ENCODE assay signal across 18 cellular contexts in the genomic region with DNA sequence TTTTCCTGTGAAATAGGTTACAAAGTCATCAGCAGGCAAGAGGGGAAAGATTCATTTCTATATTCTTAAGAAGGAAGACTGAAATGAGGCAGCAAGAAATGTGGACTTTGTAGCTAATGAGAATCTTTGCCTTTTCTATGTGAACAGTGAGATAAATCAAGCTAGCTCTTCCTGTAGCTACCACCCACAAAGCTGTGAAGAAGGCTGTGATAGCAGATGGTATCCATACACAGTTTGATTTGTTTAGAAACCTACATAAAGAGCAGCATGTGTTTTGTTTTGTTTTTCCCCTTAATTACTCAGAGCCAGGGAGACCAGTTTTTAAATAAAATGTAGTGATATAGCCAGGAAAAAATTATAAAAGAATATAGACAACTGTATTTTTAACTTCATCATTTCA.
"Had no signal": no experiment of that assay in that cellular context is flagged by ENCODE, and none has a peak within 500 bp of the region (broad histone marks: within the 10 kb centered on the region; RNA-seq: fewer than 3 reads in every experiment).

No MANE protein-coding gene starts in this region.

- H3K27me3 ChIP-seq: foreskin keratinocyte had no signal

- H3K27ac ChIP-seq: coronary artery, foreskin keratinocyte, psoas muscle had no signal

- H3K4me1 Mint-ChIP-seq: activated CD4-positive, alpha-beta T cell treated with anti-CD3 and anti-CD28 coated beads, Interleukin-2, amount 10 ng/mL, durations not matched to agents 7 days and 5 days; activated naive CD4-positive, alpha-beta T cell treated with anti-CD3 and anti-CD28 coated beads, Interleukin-2, amount 10 ng/mL, durations not matched to agents 7 days and 5 days; activated naive CD8-positive, alpha-beta T cell treated with anti-CD3 and anti-CD28 coated beads, Interleukin-2, amount 50 U/mL, for 24 hours; central memory CD8-positive, alpha-beta T cell; naive B cell had no signal

- H3K36me3 Mint-ChIP-seq: activated naive CD4-positive, alpha-beta T cell treated with anti-CD3 and anti-CD28 coated beads, Interleukin-2, amount 10 ng/mL, durations not matched to agents 7 days and 5 days; naive B cell had no signal

- H3K4me1 ChIP-seq: foreskin keratinocyte, psoas muscle had no signal

- H3K4me3 Mint-ChIP-seq: activated CD4-positive, alpha-beta T cell treated with anti-CD3 and anti-CD28 coated beads, Interleukin-2, amount 10 ng/mL, durations not matched to agents 7 days and 5 days; activated naive CD4-positive, alpha-beta T cell treated with anti-CD3 and anti-CD28 coated beads, Interleukin-2, amount 10 ng/mL, durations not matched to agents 7 days and 5 days; activated naive CD8-positive, alpha-beta T cell treated with anti-CD3 and anti-CD28 coated beads, Interleukin-2, amount 50 U/mL, for 24 hours; activated T-cell treated with anti-CD3 and anti-CD28 coated beads, Interleukin-2, amount 50 U/mL, for 4 hours; central memory CD8-positive, alpha-beta T cell; naive B cell; stimulated activated naive CD8-positive, alpha-beta T cell treated with anti-CD3 and anti-CD28 coated beads, Interleukin-15, amount 100 ng/mL, for 72 hours; T-helper 1 cell treated with Interleukin-12 subunit alpha and Interleukin-12 subunit beta and Interleukin-4 antibody, amounts not matched to agents 30 μg/mL and 1 μg/mL, for 36 hours; type B pancreatic cell had no signal

- H3K9me3 Mint-ChIP-seq: activated CD4-positive, alpha-beta T cell treated with anti-CD3 and anti-CD28 coated beads, Interleukin-2, amount 10 ng/mL, durations not matched to agents 7 days and 5 days; activated naive CD4-positive, alpha-beta T cell treated with anti-CD3 and anti-CD28 coated beads, Interleukin-2, amount 10 ng/mL, durations not matched to agents 7 days and 5 days; activated naive CD8-positive, alpha-beta T cell treated with anti-CD3 and anti-CD28 coated beads, Interleukin-2, amount 50 U/mL, for 24 hours; activated T-cell treated with anti-CD3 and anti-CD28 coated beads, Interleukin-2, amount 50 U/mL, for 4 hours; central memory CD8-positive, alpha-beta T cell; stimulated activated naive CD8-positive, alpha-beta T cell treated with anti-CD3 and anti-CD28 coated beads, Interleukin-15, amount 100 ng/mL, for 72 hours; T-helper 1 cell treated with Interleukin-12 subunit alpha and Interleukin-12 subunit beta and Interleukin-4 antibody, amounts not matched to agents 30 μg/mL and 1 μg/mL, for 36 hours; type B pancreatic cell had no signal

- H3K9me3 ChIP-seq: psoas muscle had no signal

- H3K27me3 Mint-ChIP-seq: activated naive CD4-positive, alpha-beta T cell treated with anti-CD3 and anti-CD28 coated beads, Interleukin-2, amount 10 ng/mL, durations not matched to agents 7 days and 5 days; activated naive CD8-positive, alpha-beta T cell treated with anti-CD3 and anti-CD28 coated beads, Interleukin-2, amount 50 U/mL, for 24 hours; central memory CD8-positive, alpha-beta T cell; naive B cell; stimulated activated naive CD8-positive, alpha-beta T cell treated with anti-CD3 and anti-CD28 coated beads, Interleukin-15, amount 100 ng/mL, for 72 hours; type B pancreatic cell had no signal

- H3K27ac Mint-ChIP-seq: activated CD4-positive, alpha-beta T cell treated with anti-CD3 and anti-CD28 coated beads, Interleukin-2, amount 10 ng/mL, durations not matched to agents 7 days and 5 days; activated naive CD4-positive, alpha-beta T cell treated with anti-CD3 and anti-CD28 coated beads, Interleukin-2, amount 10 ng/mL, durations not matched to agents 7 days and 5 days; activated naive CD8-positive, alpha-beta T cell treated with anti-CD3 and anti-CD28 coated beads, Interleukin-2, amount 50 U/mL, for 24 hours; T-helper 1 cell treated with Interleukin-12 subunit alpha and Interleukin-12 subunit beta and Interleukin-4 antibody, amounts not matched to agents 30 μg/mL and 1 μg/mL, for 36 hours; type B pancreatic cell had no signal

- DNase-seq: activated CD4-positive, alpha-beta T cell treated with anti-CD3 and anti-CD28 coated beads, Interleukin-2, amount 10 ng/mL, durations not matched to agents 7 days and 5 days; activated CD8-positive, alpha-beta memory T cell treated with anti-CD3 and anti-CD28 coated beads, Interleukin-2, amount 50 U/mL, for 4 hours; activated effector memory CD4-positive, alpha-beta T cell treated with Interleukin-2 at 50 U/mL for 16 hours; activated naive CD4-positive, alpha-beta T cell treated with anti-CD3 and anti-CD28 coated beads, Interleukin-2, amount 10 ng/mL, durations not matched to agents 7 days and 5 days; activated naive CD8-positive, alpha-beta T cell treated with anti-CD3 and anti-CD28 coated beads, Interleukin-2, amount 50 U/mL, for 24 hours; activated T-cell treated with anti-CD3 and anti-CD28 coated beads, Interleukin-2, amount 50 U/mL, for 4 hours; glutamatergic neuron; naive B cell; psoas muscle; right cardiac atrium; stimulated activated CD4-positive, alpha-beta T cell treated with anti-CD3 and anti-CD28 coated beads, Interleukin-2, amount 100 ng/mL, for 24 hours; stimulated activated naive CD8-positive, alpha-beta T cell treated with anti-CD3 and anti-CD28 coated beads, Interleukin-15, amount 100 ng/mL, for 72 hours had no signal

- H3K4me3 ChIP-seq: coronary artery, lung, psoas muscle had no signal
